1 cellular context compared by ENCODE assay signal in genomic region chr7:82677064-82677463, GRCh38.
TF ChIP-seq lines count a peak whose summit lies in the region.

No MANE protein-coding gene starts in this region.

TF ChIP-seq in GM12878, 131 proteins besides CTCF, POLR2A, EP300 and RAD21 (continued from another document):
- TF ChIP-seq CUX1 (IDR thresholded peaks at IDR 0.05; ENCODE audit: insufficient replicate concordance, low read depth, low read length) (no peak), TCF7 (IDR thresholded peaks at IDR 0.05; ENCODE audit: borderline replicate concordance) (no peak), NFIC (IDR thresholded peaks at IDR 0.05; ENCODE audit: low read depth, low read length) (no peak), RCOR1 (conservative IDR thresholded peaks at IDR 0.05; ENCODE audit: low read depth, low read length) (no peak), BCLAF1 (IDR thresholded peaks at IDR 0.05) (no peak), ATF2 (IDR thresholded peaks at IDR 0.05; ENCODE audit: low read length) (no peak)
